In genomic region chr1:93882269-93882668, GRCh38 we compare ENCODE assay signal across 10 cellular contexts.
"Had no signal": no experiment of that assay in that cellular context is flagged by ENCODE, and none has a peak within 500 bp of the region (broad histone marks: within the 10 kb centered on the region; RNA-seq: fewer than 3 reads in every experiment).

No MANE protein-coding gene starts in this region.

- H2AFZ ChIP-seq: GM23338 had no signal

- H3K4me3 ChIP-seq: GM23338, HAP-1, K562 had no signal

- ATAC-seq: GM23338, HCT116, K562 had no signal

- DNase-seq: HFFc6, IMR-90, KG1 had no signal

- FAIRE-seq: H1, H54, HTR-8/SVneo, K562 had no signal

- H3K4me2 ChIP-seq: GM23338 had no signal

- H3K27ac Mint-ChIP-seq: GM23338, HFFc6 had no signal

- H3K9me3 Mint-ChIP-seq: GM23338, HFFc6 had no signal

- H3K9me3 ChIP-seq: HAP-1 had no signal

- H3K4me3 Mint-ChIP-seq: GM23338, HFFc6 had no signal
